Comparison of ENCODE assay signal across 1 cellular context in the genomic region with DNA sequence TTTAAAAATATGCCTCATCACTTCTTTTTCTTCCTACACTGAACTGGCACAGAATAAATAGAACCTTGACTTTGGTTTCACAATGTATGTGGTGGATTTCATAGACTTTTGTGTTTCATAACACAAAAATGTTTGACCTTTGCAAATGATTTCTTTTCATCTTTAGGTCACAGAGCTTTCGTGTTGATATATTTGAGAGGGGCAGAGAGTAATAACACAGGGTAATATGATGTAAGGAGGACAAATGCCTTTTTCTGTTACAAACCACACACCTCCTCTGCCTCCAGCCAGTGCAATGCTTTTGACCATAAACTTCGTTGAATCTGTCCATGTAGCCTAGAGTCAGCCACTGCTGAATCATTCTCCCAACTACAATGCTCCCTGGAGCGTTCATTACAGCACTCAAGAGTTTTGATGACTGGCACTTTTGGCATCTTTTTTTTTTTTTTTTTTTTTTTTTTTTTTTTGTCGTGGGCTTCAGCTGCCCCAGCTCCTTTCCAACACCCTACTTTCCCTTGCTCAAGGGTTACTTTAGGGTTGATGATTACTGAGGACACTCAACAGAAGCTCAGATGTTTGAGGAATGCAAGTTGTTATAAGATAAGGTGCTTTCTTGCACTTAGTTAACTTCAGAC.
TF ChIP-seq lines count a peak whose summit lies in the region.

No MANE protein-coding gene starts in this region.

TF ChIP-seq in HepG2, 621 proteins besides CTCF, POLR2A, EP300 and RAD21 (continued from another document and continues in another):
- TF ChIP-seq, protein P1, sequence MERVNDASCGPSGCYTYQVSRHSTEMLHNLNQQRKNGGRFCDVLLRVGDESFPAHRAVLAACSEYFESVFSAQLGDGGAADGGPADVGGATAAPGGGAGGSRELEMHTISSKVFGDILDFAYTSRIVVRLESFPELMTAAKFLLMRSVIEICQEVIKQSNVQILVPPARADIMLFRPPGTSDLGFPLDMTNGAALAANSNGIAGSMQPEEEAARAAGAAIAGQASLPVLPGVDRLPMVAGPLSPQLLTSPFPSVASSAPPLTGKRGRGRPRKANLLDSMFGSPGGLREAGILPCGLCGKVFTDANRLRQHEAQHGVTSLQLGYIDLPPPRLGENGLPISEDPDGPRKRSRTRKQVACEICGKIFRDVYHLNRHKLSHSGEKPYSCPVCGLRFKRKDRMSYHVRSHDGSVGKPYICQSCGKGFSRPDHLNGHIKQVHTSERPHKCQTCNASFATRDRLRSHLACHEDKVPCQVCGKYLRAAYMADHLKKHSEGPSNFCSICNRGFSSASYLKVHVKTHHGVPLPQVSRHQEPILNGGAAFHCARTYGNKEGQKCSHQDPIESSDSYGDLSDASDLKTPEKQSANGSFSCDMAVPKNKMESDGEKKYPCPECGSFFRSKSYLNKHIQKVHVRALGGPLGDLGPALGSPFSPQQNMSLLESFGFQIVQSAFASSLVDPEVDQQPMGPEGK (CRISPR knock-in tag; IDR thresholded peaks at IDR 0.05): peak; percentile 69
- no peak for TF ChIP-seq ZNF383 (CRISPR knock-in tag; IDR thresholded peaks at IDR 0.05; ENCODE audit: borderline replicate concordance)
- peak; percentile 60; the same call in 1 of the 2 replicates for TF ChIP-seq TGIF2 (CRISPR knock-in tag; IDR thresholded peaks at IDR 0.05)
- TF ChIP-seq ZFP1 (CRISPR knock-in tag; IDR thresholded peaks at IDR 0.05): peak; percentile 69; the same call in 1 of the 2 replicates
- 0 out of 2 replicates have a peak, but pooled peaks have one; percentile 18 for TF ChIP-seq ELF1 (CRISPR knock-in tag; IDR thresholded peaks at IDR 0.05)
- no peak; the same call in 1 of the 2 replicates for TF ChIP-seq SMC3 (IDR thresholded peaks at IDR 0.05; ENCODE audit: low read length)
- TF ChIP-seq, protein P2, sequence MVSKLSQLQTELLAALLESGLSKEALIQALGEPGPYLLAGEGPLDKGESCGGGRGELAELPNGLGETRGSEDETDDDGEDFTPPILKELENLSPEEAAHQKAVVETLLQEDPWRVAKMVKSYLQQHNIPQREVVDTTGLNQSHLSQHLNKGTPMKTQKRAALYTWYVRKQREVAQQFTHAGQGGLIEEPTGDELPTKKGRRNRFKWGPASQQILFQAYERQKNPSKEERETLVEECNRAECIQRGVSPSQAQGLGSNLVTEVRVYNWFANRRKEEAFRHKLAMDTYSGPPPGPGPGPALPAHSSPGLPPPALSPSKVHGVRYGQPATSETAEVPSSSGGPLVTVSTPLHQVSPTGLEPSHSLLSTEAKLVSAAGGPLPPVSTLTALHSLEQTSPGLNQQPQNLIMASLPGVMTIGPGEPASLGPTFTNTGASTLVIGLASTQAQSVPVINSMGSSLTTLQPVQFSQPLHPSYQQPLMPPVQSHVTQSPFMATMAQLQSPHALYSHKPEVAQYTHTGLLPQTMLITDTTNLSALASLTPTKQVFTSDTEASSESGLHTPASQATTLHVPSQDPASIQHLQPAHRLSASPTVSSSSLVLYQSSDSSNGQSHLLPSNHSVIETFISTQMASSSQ (IDR thresholded peaks at IDR 0.05; ENCODE audit: low read depth): peak; percentile 77
- TF ChIP-seq, protein P2 (CRISPR knock-in tag; IDR thresholded peaks at IDR 0.05; ENCODE audit: borderline replicate concordance): peak; percentile 67; the same call in 1 of the 2 replicates
- TF ChIP-seq, protein P3, sequence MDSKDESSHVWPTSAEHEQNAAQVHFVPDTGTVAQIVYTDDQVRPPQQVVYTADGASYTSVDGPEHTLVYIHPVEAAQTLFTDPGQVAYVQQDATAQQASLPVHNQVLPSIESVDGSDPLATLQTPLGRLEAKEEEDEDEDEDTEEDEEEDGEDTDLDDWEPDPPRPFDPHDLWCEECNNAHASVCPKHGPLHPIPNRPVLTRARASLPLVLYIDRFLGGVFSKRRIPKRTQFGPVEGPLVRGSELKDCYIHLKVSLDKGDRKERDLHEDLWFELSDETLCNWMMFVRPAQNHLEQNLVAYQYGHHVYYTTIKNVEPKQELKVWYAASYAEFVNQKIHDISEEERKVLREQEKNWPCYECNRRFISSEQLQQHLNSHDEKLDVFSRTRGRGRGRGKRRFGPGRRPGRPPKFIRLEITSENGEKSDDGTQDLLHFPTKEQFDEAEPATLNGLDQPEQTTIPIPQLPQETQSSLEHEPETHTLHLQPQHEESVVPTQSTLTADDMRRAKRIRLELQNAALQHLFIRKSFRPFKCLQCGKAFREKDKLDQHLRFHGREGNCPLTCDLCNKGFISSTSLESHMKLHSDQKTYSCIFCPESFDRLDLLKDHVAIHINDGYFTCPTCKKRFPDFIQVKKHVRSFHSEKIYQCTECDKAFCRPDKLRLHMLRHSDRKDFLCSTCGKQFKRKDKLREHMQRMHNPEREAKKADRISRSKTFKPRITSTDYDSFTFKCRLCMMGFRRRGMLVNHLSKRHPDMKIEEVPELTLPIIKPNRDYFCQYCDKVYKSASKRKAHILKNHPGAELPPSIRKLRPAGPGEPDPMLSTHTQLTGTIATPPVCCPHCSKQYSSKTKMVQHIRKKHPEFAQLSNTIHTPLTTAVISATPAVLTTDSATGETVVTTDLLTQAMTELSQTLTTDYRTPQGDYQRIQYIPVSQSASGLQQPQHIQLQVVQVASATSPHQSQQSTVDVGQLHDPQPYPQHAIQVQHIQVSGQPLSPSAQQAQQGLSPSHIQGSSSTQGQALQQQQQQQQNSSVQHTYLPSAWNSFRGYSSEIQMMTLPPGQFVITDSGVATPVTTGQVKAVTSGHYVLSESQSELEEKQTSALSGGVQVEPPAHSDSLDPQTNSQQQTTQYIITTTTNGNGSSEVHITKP (CRISPR knock-in tag; IDR thresholded peaks at IDR 0.05; ENCODE audit: low read depth): peak; percentile 48; the same call in 1 of the 2 replicates
- no peak for TF ChIP-seq HNRNPL (IDR thresholded peaks at IDR 0.05; ENCODE audit: low read depth, low read length)
- 0 out of 2 replicates have a peak, but pooled peaks have one; percentile 21 for TF ChIP-seq KDM4B (CRISPR knock-in tag; IDR thresholded peaks at IDR 0.05)
- TF ChIP-seq SMAD3 (CRISPR knock-in tag; IDR thresholded peaks at IDR 0.05): peak; percentile 92
- TF ChIP-seq ZNF180 (CRISPR knock-in tag; IDR thresholded peaks at IDR 0.05; ENCODE audit: borderline replicate concordance, low read depth): no peak
- TF ChIP-seq ATF1 (CRISPR knock-in tag; IDR thresholded peaks at IDR 0.05): peak; percentile 76
- TF ChIP-seq ZBTB7A (CRISPR knock-in tag; IDR thresholded peaks at IDR 0.05): no peak
- peak; percentile 39; the same call in 1 of the 2 replicates for TF ChIP-seq SIX1 (CRISPR knock-in tag; IDR thresholded peaks at IDR 0.05; ENCODE audit: borderline replicate concordance)
- TF ChIP-seq, protein P4, sequence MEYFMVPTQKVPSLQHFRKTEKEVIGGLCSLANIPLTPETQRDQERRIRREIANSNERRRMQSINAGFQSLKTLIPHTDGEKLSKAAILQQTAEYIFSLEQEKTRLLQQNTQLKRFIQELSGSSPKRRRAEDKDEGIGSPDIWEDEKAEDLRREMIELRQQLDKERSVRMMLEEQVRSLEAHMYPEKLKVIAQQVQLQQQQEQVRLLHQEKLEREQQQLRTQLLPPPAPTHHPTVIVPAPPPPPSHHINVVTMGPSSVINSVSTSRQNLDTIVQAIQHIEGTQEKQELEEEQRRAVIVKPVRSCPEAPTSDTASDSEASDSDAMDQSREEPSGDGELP (IDR thresholded peaks at IDR 0.05; ENCODE audit: borderline replicate concordance, low read depth): peak; percentile 51; the same call in 1 of the 2 replicates
- peak; percentile 80 for TF ChIP-seq FOSL2 (CRISPR knock-in tag; IDR thresholded peaks at IDR 0.05)
- TF ChIP-seq FOXA3 (CRISPR knock-in tag; IDR thresholded peaks at IDR 0.05): peak; percentile 90
- peak; percentile 45; the same call in 1 of the 2 replicates for TF ChIP-seq TARDBP (CRISPR knock-in tag; IDR thresholded peaks at IDR 0.05)
- TF ChIP-seq FOXA1 (IDR thresholded peaks at IDR 0.05): no peak
- peak; percentile 82 for TF ChIP-seq FOXA1 (CRISPR knock-in tag; IDR thresholded peaks at IDR 0.05)
- TF ChIP-seq SIX4 (CRISPR knock-in tag; IDR thresholded peaks at IDR 0.05): 0 out of 2 replicates have a peak, but pooled peaks have one; percentile 51
- TF ChIP-seq, protein P5, sequence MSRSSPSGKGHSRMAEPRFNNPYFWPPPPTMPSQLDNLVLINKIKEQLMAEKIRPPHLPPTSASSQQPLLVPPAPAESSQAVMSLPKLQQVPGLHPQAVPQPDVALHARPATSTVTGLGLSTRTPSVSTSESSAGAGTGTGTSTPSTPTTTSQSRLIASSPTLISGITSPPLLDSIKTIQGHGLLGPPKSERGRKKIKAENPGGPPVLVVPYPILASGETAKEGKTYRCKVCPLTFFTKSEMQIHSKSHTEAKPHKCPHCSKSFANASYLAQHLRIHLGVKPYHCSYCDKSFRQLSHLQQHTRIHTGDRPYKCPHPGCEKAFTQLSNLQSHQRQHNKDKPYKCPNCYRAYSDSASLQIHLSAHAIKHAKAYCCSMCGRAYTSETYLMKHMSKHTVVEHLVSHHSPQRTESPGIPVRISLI (CRISPR knock-in tag; IDR thresholded peaks at IDR 0.05; ENCODE audit: borderline replicate concordance): peak; percentile 73; the same call in 1 of the 2 replicates
- TF ChIP-seq, protein P6, sequence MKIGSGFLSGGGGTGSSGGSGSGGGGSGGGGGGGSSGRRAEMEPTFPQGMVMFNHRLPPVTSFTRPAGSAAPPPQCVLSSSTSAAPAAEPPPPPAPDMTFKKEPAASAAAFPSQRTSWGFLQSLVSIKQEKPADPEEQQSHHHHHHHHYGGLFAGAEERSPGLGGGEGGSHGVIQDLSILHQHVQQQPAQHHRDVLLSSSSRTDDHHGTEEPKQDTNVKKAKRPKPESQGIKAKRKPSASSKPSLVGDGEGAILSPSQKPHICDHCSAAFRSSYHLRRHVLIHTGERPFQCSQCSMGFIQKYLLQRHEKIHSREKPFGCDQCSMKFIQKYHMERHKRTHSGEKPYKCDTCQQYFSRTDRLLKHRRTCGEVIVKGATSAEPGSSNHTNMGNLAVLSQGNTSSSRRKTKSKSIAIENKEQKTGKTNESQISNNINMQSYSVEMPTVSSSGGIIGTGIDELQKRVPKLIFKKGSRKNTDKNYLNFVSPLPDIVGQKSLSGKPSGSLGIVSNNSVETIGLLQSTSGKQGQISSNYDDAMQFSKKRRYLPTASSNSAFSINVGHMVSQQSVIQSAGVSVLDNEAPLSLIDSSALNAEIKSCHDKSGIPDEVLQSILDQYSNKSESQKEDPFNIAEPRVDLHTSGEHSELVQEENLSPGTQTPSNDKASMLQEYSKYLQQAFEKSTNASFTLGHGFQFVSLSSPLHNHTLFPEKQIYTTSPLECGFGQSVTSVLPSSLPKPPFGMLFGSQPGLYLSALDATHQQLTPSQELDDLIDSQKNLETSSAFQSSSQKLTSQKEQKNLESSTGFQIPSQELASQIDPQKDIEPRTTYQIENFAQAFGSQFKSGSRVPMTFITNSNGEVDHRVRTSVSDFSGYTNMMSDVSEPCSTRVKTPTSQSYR (CRISPR knock-in tag; IDR thresholded peaks at IDR 0.05; ENCODE audit: borderline replicate concordance): peak; percentile 45; the same call in 1 of the 2 replicates
- no peak for TF ChIP-seq LCORL (IDR thresholded peaks at IDR 0.05)
- TF ChIP-seq LCORL (CRISPR knock-in tag; IDR thresholded peaks at IDR 0.05): peak; percentile 19; the same call in 1 of the 2 replicates
- TF ChIP-seq NCOR1 (IDR thresholded peaks at IDR 0.05; ENCODE audit: borderline replicate concordance, low read length): peak; percentile 97
- TF ChIP-seq ZBTB21 (CRISPR knock-in tag; IDR thresholded peaks at IDR 0.05): peak; percentile 50; the same call in 1 of the 2 replicates
- TF ChIP-seq HOXA3 (CRISPR knock-in tag; IDR thresholded peaks at IDR 0.05): 0 out of 2 replicates have a peak, but pooled peaks have one; percentile 38
- TF ChIP-seq HDAC2 (CRISPR knock-in tag; IDR thresholded peaks at IDR 0.05): peak; percentile 68
- TF ChIP-seq, protein P7, sequence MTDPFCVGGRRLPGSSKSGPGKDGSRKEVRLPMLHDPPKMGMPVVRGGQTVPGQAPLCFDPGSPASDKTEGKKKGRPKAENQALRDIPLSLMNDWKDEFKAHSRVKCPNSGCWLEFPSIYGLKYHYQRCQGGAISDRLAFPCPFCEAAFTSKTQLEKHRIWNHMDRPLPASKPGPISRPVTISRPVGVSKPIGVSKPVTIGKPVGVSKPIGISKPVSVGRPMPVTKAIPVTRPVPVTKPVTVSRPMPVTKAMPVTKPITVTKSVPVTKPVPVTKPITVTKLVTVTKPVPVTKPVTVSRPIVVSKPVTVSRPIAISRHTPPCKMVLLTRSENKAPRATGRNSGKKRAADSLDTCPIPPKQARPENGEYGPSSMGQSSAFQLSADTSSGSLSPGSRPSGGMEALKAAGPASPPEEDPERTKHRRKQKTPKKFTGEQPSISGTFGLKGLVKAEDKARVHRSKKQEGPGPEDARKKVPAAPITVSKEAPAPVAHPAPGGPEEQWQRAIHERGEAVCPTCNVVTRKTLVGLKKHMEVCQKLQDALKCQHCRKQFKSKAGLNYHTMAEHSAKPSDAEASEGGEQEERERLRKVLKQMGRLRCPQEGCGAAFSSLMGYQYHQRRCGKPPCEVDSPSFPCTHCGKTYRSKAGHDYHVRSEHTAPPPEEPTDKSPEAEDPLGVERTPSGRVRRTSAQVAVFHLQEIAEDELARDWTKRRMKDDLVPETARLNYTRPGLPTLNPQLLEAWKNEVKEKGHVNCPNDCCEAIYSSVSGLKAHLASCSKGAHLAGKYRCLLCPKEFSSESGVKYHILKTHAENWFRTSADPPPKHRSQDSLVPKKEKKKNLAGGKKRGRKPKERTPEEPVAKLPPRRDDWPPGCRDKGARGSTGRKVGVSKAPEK (CRISPR knock-in tag; IDR thresholded peaks at IDR 0.05; ENCODE audit: borderline replicate concordance): no peak
- TF ChIP-seq, protein P8, sequence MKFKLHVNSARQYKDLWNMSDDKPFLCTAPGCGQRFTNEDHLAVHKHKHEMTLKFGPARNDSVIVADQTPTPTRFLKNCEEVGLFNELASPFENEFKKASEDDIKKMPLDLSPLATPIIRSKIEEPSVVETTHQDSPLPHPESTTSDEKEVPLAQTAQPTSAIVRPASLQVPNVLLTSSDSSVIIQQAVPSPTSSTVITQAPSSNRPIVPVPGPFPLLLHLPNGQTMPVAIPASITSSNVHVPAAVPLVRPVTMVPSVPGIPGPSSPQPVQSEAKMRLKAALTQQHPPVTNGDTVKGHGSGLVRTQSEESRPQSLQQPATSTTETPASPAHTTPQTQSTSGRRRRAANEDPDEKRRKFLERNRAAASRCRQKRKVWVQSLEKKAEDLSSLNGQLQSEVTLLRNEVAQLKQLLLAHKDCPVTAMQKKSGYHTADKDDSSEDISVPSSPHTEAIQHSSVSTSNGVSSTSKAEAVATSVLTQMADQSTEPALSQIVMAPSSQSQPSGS (CRISPR knock-in tag; IDR thresholded peaks at IDR 0.05): peak; percentile 65; the same call in 1 of the 2 replicates
- TF ChIP-seq CREB1 (IDR thresholded peaks at IDR 0.05): no peak
- TF ChIP-seq CREB1 (CRISPR knock-in tag; IDR thresholded peaks at IDR 0.05): peak; percentile 65
- TF ChIP-seq ELF3 (CRISPR knock-in tag; IDR thresholded peaks at IDR 0.05): peak; percentile 63
